Comparison of ENCODE assay signal across 9 cellular contexts in genomic region chr19:1860133-1860775, GRCh38. TPM values are rescaled to one million over a fixed set of nuclear protein-coding genes. Genes with fewer than 3 reads are reported as not detected.
DNase-seq lines count a peak whose midpoint lies in the region; ATAC-seq and TF ChIP-seq lines count a peak whose summit lies in the region.
"Had no signal": no experiment of that assay in that cellular context is flagged by ENCODE, and none has a peak within 500 bp of the region (broad histone marks: within the 10 kb centered on the region; RNA-seq: fewer than 3 reads in every experiment).

No MANE protein-coding gene starts in this region.

- ATAC-seq in left lobe of liver, result peak; percentile 11

- peak; percentile 73 for DNase-seq in stimulated activated CD4-positive, alpha-beta T cell treated with anti-CD3 and anti-CD28 coated beads, Interleukin-15, amount 100 ng/mL, for 24 hours
- DNase-seq in stimulated activated CD4-positive, alpha-beta T cell treated with anti-CD3 and anti-CD28 coated beads, Interleukin-12 subunit alpha, Interleukin-12 subunit beta, amount 100 ng/mL, for 4 hours, result no peak
- DNase-seq in SK-N-MC (ENCODE audit: low read depth, low spot score) (no peak), caudate nucleus (lab: John Stamatoyannopoulos, UW) (peak in 41 of 61 donors; percentile 13 to 80 (median 48)), left lobe of liver (ENCODE audit: low spot score) (peak; percentile 90), tibial nerve (ENCODE audit: low spot score in 2 of 2) (no peak), GM20000 (ENCODE audit: low spot score) (no peak), cortex of kidney (lab: John Stamatoyannopoulos, UW) (no peak)

- no peak for TF ChIP-seq EP300 in tibial nerve (IDR thresholded peaks at IDR 0.05)

- TF ChIP-seq POLR2A in tibial nerve (IDR thresholded peaks at IDR 0.05), result no peak

- H3K36me3 ChIP-seq in SK-N-MC (ENCODE audit: insufficient read depth, low read length) (no peaks in the 10 kb centered on the region), tibial nerve (no peaks in the 10 kb centered on the region)

- H3K4me3 ChIP-seq in SK-N-MC, result peak overlapping the region; percentile 95
- no peak overlapping the region for H3K4me3 ChIP-seq in tibial nerve

- H3K9me3 ChIP-seq in SK-N-MC (ENCODE audit: low read depth, low read length) (no peaks in the 10 kb centered on the region), tibial nerve (no peaks in the 10 kb centered on the region)

- peaks cover 0 to 84% (median 71%) of the 10 kb centered on the region in 4 donors for H3K4me1 ChIP-seq in tibial nerve

- TF ChIP-seq CTCF in tibial nerve (IDR thresholded peaks at IDR 0.05) (no peak), GM20000 (IDR thresholded peaks at IDR 0.05; ENCODE audit: extremely low read depth, missing control alignments) (no peak)

- H3K9ac ChIP-seq in SK-N-MC (ENCODE audit: insufficient read length), result peak overlapping the region; percentile 10

- H3K27ac ChIP-seq in SK-N-MC, result no peak overlapping the region
- H3K27ac ChIP-seq in caudate nucleus (ENCODE audit: low read depth, low read length), result peak overlapping the region; percentile 59
- peak overlapping the region; percentile 56 to 94 (median 75) for H3K27ac ChIP-seq in tibial nerve
- H3K27ac ChIP-seq: epithelial cell of prostate had no signal

- WGBS in tibial nerve, 2 donors, result 10 to 27% methylated on average over 11 to 20 of the region's 27 CpGs

- H3K27me3 ChIP-seq in tibial nerve, result no peaks in the 10 kb centered on the region

RNA-seq across cellular contexts. Expression of gene KLF16, which starts 3.1 kb away (rescaled TPM):
- 11.9 TPM for total RNA-seq in left lobe of liver
- 1 to 10 TPM; 4.6 to 8.4 (median 7.0) TPM for total RNA-seq in tibial nerve

RNA-seq across cellular contexts. Expression of gene REXO1, which starts 12.0 kb away (rescaled TPM):
- total RNA-seq in left lobe of liver (19.3 TPM), tibial nerve (10 to 100 TPM; 17.9 to 87.3 (median 31.1) TPM)

RNA-seq across cellular contexts. Expression of gene ABHD17A, which starts 25.0 kb away (rescaled TPM):
- 29.4 TPM for total RNA-seq in left lobe of liver
- total RNA-seq in tibial nerve, result 100 to 1,000 TPM; 127 to 165 (median 132) TPM

RNA-seq across cellular contexts. Expression of gene ADAT3, which starts 44.9 kb away (rescaled TPM):
- 4.5 TPM for total RNA-seq in left lobe of liver
- total RNA-seq in tibial nerve, result 1 to 10 TPM; 2.4 to 8.7 (median 4.8) TPM

RNA-seq across cellular contexts. Expression of gene SCAMP4, which starts 44.9 kb away (rescaled TPM):
- total RNA-seq in left lobe of liver (23.9 TPM), tibial nerve (10 to 100 TPM; 34.7 to 65.7 (median 56.2) TPM)

Comparison
In these comparisons a context has a peak if more than half of its experiments do, and no peak if none do; other contexts are left out.
1. DNase-seq: peak in stimulated activated CD4-positive, alpha-beta T cell treated with anti-CD3 and anti-CD28 coated beads, Interleukin-15, amount 100 ng/mL, for 24 hours (single experiment), caudate nucleus (41 of 61) and left lobe of liver (single experiment); none in stimulated activated CD4-positive, alpha-beta T cell treated with anti-CD3 and anti-CD28 coated beads, Interleukin-12 subunit alpha, Interleukin-12 subunit beta, amount 100 ng/mL, for 4 hours (single experiment), SK-N-MC (single experiment), tibial nerve (0 of 2), GM20000 (single experiment) and cortex of kidney (single experiment).